Comparison of ENCODE assay signal across 1 cellular context in genomic region chr20:51142448-51142847, GRCh38.
TF ChIP-seq lines count a peak whose summit lies in the region.

No MANE protein-coding gene starts in this region.

TF ChIP-seq in GM23338, 12 proteins besides CTCF, POLR2A, EP300 and RAD21 (continued from another document):
- TF ChIP-seq ZNF462 (CRISPR knock-in tag; IDR thresholded peaks at IDR 0.05) = no peak
- no peak for TF ChIP-seq EZH2phosphoT487 (IDR thresholded peaks at IDR 0.05; ENCODE audit: unreplicated experiment)
